21 cellular contexts compared by ENCODE assay signal in genomic region chr15:66912441-66912840, GRCh38.
DNase-seq lines count a peak whose midpoint lies in the region; ATAC-seq and TF ChIP-seq lines count a peak whose summit lies in the region.
"Had no signal": no experiment of that assay in that cellular context is flagged by ENCODE, and none has a peak within 500 bp of the region (broad histone marks: within the 10 kb centered on the region; RNA-seq: fewer than 3 reads in every experiment).

No MANE protein-coding gene starts in this region.

- no peak for DNase-seq in activated naive CD8-positive, alpha-beta T cell treated with anti-CD3 and anti-CD28 coated beads for 36 hours
- no peak for DNase-seq in activated naive CD8-positive, alpha-beta T cell treated with anti-CD3 and anti-CD28 coated beads, Interleukin-2, amount 50 U/mL, for 24 hours
- DNase-seq in activated naive CD8-positive, alpha-beta T cell treated with anti-CD3 and anti-CD28 coated beads, Interleukin-2, amount 10 ng/mL, durations not matched to agents 7 days and 5 days: no peak
- no peak for DNase-seq in HT-29 (ENCODE audit: low spot score)
- DNase-seq: activated T-cell treated with anti-CD3 and anti-CD28 coated beads, Interleukin-2, amount 50 U/mL, for 48 hours; dermis blood vessel endothelial cell; GOT3; left ventricle myocardium superior; NCI-H2171 treated with DMSO at 0.1 percent for 48 hours; NCI-H524 treated with DMSO at 0.1 percent for 48 hours; NK-92 treated with Interleukin-12 subunit alpha and Interleukin-12 subunit beta, amount 100 ng/mL, for 24 hours; right cardiac atrium; spleen; stimulated activated CD4-positive, alpha-beta T cell treated with anti-CD3 and anti-CD28 coated beads, Interleukin-2, amount 100 ng/mL, for 48 hours; testis had no signal

- H3K27me3 Mint-ChIP-seq in activated naive CD8-positive, alpha-beta T cell treated with anti-CD3 and anti-CD28 coated beads for 36 hours: peaks cover 8% of the 10 kb centered on the region
- H3K27me3 Mint-ChIP-seq in activated naive CD8-positive, alpha-beta T cell treated with anti-CD3 and anti-CD28 coated beads, Interleukin-2, amount 50 U/mL, for 24 hours: peaks cover 3% of the 10 kb centered on the region
- peaks cover 11% of the 10 kb centered on the region for H3K27me3 Mint-ChIP-seq in activated naive CD8-positive, alpha-beta T cell treated with anti-CD3 and anti-CD28 coated beads, Interleukin-2, amount 10 ng/mL, durations not matched to agents 7 days and 5 days

- H3K4me1 Mint-ChIP-seq in activated naive CD8-positive, alpha-beta T cell treated with anti-CD3 and anti-CD28 coated beads for 36 hours: peaks cover 10% of the 10 kb centered on the region
- peaks cover 13% of the 10 kb centered on the region for H3K4me1 Mint-ChIP-seq in activated naive CD8-positive, alpha-beta T cell treated with anti-CD3 and anti-CD28 coated beads, Interleukin-2, amount 50 U/mL, for 24 hours
- peaks cover 41% of the 10 kb centered on the region for H3K4me1 Mint-ChIP-seq in activated naive CD8-positive, alpha-beta T cell treated with anti-CD3 and anti-CD28 coated beads, Interleukin-2, amount 10 ng/mL, durations not matched to agents 7 days and 5 days

- H3K9me3 ChIP-seq in Loucy (ENCODE audit: insufficient read depth, low read depth, low read length): no peaks in the 10 kb centered on the region
- H3K9me3 ChIP-seq: testis had no signal

- H3K27me3 ChIP-seq in Loucy (ENCODE audit: insufficient read depth, low read length, poor library complexity, severe bottlenecking): no peaks in the 10 kb centered on the region
- H3K27me3 ChIP-seq: spleen, testis had no signal

- peaks cover 6% of the 10 kb centered on the region for H3K9me3 Mint-ChIP-seq in activated naive CD8-positive, alpha-beta T cell treated with anti-CD3 and anti-CD28 coated beads for 36 hours
- peaks cover 9% of the 10 kb centered on the region for H3K9me3 Mint-ChIP-seq in activated naive CD8-positive, alpha-beta T cell treated with anti-CD3 and anti-CD28 coated beads, Interleukin-2, amount 50 U/mL, for 24 hours
- peaks cover 7% of the 10 kb centered on the region for H3K9me3 Mint-ChIP-seq in activated naive CD8-positive, alpha-beta T cell treated with anti-CD3 and anti-CD28 coated beads, Interleukin-2, amount 10 ng/mL, durations not matched to agents 7 days and 5 days
- H3K9me3 Mint-ChIP-seq: activated naive CD4-positive, alpha-beta T cell treated with anti-CD3 and anti-CD28 coated beads for 36 hours had no signal

- H3K4me3 ChIP-seq in Loucy (ENCODE audit: low read length, poor library complexity, severe bottlenecking): no peak overlapping the region
- H3K4me3 ChIP-seq: spleen, testis had no signal

- ATAC-seq in activated naive CD8-positive, alpha-beta T cell treated with anti-CD3 and anti-CD28 coated beads, Interleukin-2, amount 50 U/mL, for 24 hours: no peak
- ATAC-seq in activated naive CD8-positive, alpha-beta T cell treated with anti-CD3 and anti-CD28 coated beads, Interleukin-2, amount 10 ng/mL, durations not matched to agents 7 days and 5 days (ENCODE audit: low read depth): no peak
- no peak for ATAC-seq in HG03460 (IDR thresholded peaks at IDR 0.05; ENCODE audit: unreplicated experiment)
- no peak for ATAC-seq in GM21528 (IDR thresholded peaks at IDR 0.05; ENCODE audit: low FRiP score, unreplicated experiment)
- ATAC-seq: right cardiac atrium, WTC11 had no signal

- H2AFZ ChIP-seq in Loucy (ENCODE audit: low read length): peak overlapping the region; percentile 63; the same call in 1 of the 2 replicates

- no peaks in the 10 kb centered on the region for H3K9me2 ChIP-seq in Loucy (replicated peaks; ENCODE audit: low read depth, low read length)

- TF ChIP-seq CTCF in Loucy (conservative IDR thresholded peaks at IDR 0.05; ENCODE audit: low read length): no peak

- no peak overlapping the region for H3K4me3 Mint-ChIP-seq in activated naive CD8-positive, alpha-beta T cell treated with anti-CD3 and anti-CD28 coated beads for 36 hours
- H3K4me3 Mint-ChIP-seq in activated naive CD8-positive, alpha-beta T cell treated with anti-CD3 and anti-CD28 coated beads, Interleukin-2, amount 50 U/mL, for 24 hours: no peak overlapping the region
- H3K4me3 Mint-ChIP-seq in activated naive CD8-positive, alpha-beta T cell treated with anti-CD3 and anti-CD28 coated beads, Interleukin-2, amount 10 ng/mL, durations not matched to agents 7 days and 5 days: peak overlapping the region; percentile 33
- H3K4me3 Mint-ChIP-seq: activated naive CD4-positive, alpha-beta T cell treated with anti-CD3 and anti-CD28 coated beads for 36 hours; WTC11 had no signal

- H3K36me3 Mint-ChIP-seq in activated naive CD8-positive, alpha-beta T cell treated with anti-CD3 and anti-CD28 coated beads for 36 hours: no peaks in the 10 kb centered on the region
- no peaks in the 10 kb centered on the region for H3K36me3 Mint-ChIP-seq in activated naive CD8-positive, alpha-beta T cell treated with anti-CD3 and anti-CD28 coated beads, Interleukin-2, amount 50 U/mL, for 24 hours (ENCODE audit: low read depth)
- peaks cover 9% of the 10 kb centered on the region for H3K36me3 Mint-ChIP-seq in activated naive CD8-positive, alpha-beta T cell treated with anti-CD3 and anti-CD28 coated beads, Interleukin-2, amount 10 ng/mL, durations not matched to agents 7 days and 5 days

- H3K27ac Mint-ChIP-seq in activated naive CD8-positive, alpha-beta T cell treated with anti-CD3 and anti-CD28 coated beads for 36 hours: peak overlapping the region; percentile 40
- no peak overlapping the region for H3K27ac Mint-ChIP-seq in activated naive CD8-positive, alpha-beta T cell treated with anti-CD3 and anti-CD28 coated beads, Interleukin-2, amount 50 U/mL, for 24 hours
- H3K27ac Mint-ChIP-seq in activated naive CD8-positive, alpha-beta T cell treated with anti-CD3 and anti-CD28 coated beads, Interleukin-2, amount 10 ng/mL, durations not matched to agents 7 days and 5 days: peak overlapping the region; percentile 77
- H3K27ac Mint-ChIP-seq: activated naive CD4-positive, alpha-beta T cell treated with anti-CD3 and anti-CD28 coated beads for 36 hours; WTC11 had no signal

- no peaks in the 10 kb centered on the region for H4K20me1 ChIP-seq in Loucy (ENCODE audit: insufficient read depth, low read length, poor library complexity, severe bottlenecking)

- H3K4me1 ChIP-seq in Loucy (ENCODE audit: insufficient read depth, low read length, poor library complexity, severe bottlenecking): peaks cover 11% of the 10 kb centered on the region
- H3K4me1 ChIP-seq: testis had no signal

- H3F3A ChIP-seq in Loucy (ENCODE audit: low read depth): no peaks in the 10 kb centered on the region

- no peaks in the 10 kb centered on the region for H3K79me2 ChIP-seq in Loucy (ENCODE audit: insufficient read depth, low read length)

- no peak overlapping the region for H3K9ac ChIP-seq in Loucy (ENCODE audit: low read depth, low read length, poor library complexity, severe bottlenecking)
- H3K9ac ChIP-seq: KMS-11 had no signal

- H3K4me2 ChIP-seq in Loucy (ENCODE audit: low read depth, low read length, poor library complexity, severe bottlenecking): peak overlapping the region; percentile 32
- H3K4me2 ChIP-seq: KMS-11 had no signal

- POLR2A ChIA-PET in activated naive CD8-positive, alpha-beta T cell treated with anti-CD3 and anti-CD28 coated beads, Interleukin-2, amount 10 ng/mL, durations not matched to agents 7 days and 5 days (lab: Charles Lee): interaction anchor here (0.7 to 1.0 kb wide), 2 partner anchors 222 to 226 kb away, joined by 3 to 5 read pairs; no protein-coding TSS in a partner anchor

- H3K36me3 ChIP-seq in Loucy (ENCODE audit: insufficient read depth, low read length): no peaks in the 10 kb centered on the region
- H3K36me3 ChIP-seq: spleen had no signal
